In the genomic region with DNA sequence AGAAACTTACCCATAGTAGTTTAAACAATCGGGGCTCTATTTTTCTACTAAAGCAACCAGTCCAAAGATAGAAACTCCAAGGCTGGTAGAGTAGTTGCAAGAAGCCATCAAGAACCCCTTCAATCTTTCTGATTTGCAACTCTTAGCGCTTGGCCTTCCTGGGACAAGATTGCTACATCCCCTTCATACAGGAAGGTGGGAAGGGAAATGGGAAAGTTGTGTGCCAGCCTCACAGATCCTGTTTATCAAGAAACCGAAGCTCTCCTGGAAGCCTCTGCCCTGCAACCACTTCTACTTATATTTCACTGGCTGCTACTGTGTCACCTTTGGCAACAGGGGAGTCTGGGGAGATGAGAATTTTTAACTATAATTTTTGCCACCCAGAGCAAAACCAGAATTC, we compare ENCODE assay signal across 22 cellular contexts. TPM values are rescaled to one million over a fixed set of nuclear protein-coding genes. Genes with fewer than 3 reads are reported as not detected.
A peak's percentile ranks its signal among the peaks of the same experiment; 100 is the strongest.
DNase-seq lines count a peak whose midpoint lies in the region; ATAC-seq, FAIRE-seq and TF ChIP-seq lines count a peak whose summit lies in the region.
"Had no signal": no experiment of that assay in that cellular context is flagged by ENCODE, and none has a peak within 500 bp of the region (broad histone marks: within the 10 kb centered on the region; RNA-seq: fewer than 3 reads in every experiment).

No MANE protein-coding gene starts in this region.

- 93% methylated on average over 3 of the region's 3 CpGs for whole genome bisulfite sequencing in HepG2 (ENCODE audit: low lambda C conversion rate)
- whole genome bisulfite sequencing in right lobe of liver (ENCODE audit: insufficient coverage, low coverage, low lambda C conversion rate, missing lambda C conversion rate): 30% methylated on average over 2 of the region's 3 CpGs

- ATAC-seq in HepG2 (no peak), right lobe of liver (no peak), upper lobe of right lung (peak; percentile 79)

- H3K4me1 ChIP-seq in HepG2 (ENCODE audit: insufficient read depth, low read length) (peaks cover 33% of the 10 kb centered on the region), right lobe of liver (no peaks in the 10 kb centered on the region), upper lobe of right lung (peaks cover 24% of the 10 kb centered on the region)

- H3K27ac Mint-ChIP-seq in progenitor cell of endocrine pancreas: no peak overlapping the region
- H3K27ac Mint-ChIP-seq: activated CD4-positive, alpha-beta memory T cell treated with anti-CD3 and anti-CD28 coated beads, Interleukin-2, amount 10 ng/mL, durations not matched to agents 7 days and 5 days; activated T-cell treated with anti-CD3 and anti-CD28 coated beads, Interleukin-2, amount 50 U/mL, for 24 hours; neural progenitor cell had no signal

- H3K79me2 ChIP-seq in HepG2 (ENCODE audit: insufficient read depth, low read length): peaks cover 43% of the 10 kb centered on the region

- H3K9me3 Mint-ChIP-seq in progenitor cell of endocrine pancreas (ENCODE audit: low read depth): no peaks in the 10 kb centered on the region
- H3K9me3 Mint-ChIP-seq: activated CD4-positive, alpha-beta memory T cell treated with anti-CD3 and anti-CD28 coated beads, Interleukin-2, amount 10 ng/mL, durations not matched to agents 7 days and 5 days; activated T-cell treated with anti-CD3 and anti-CD28 coated beads, Interleukin-2, amount 50 U/mL, for 24 hours; neural progenitor cell had no signal

- TF ChIP-seq CTCF in HepG2 (CRISPR knock-in tag; IDR thresholded peaks at IDR 0.05): no peak
- no peak for TF ChIP-seq CTCF in right lobe of liver (IDR thresholded peaks at IDR 0.05)
- TF ChIP-seq CTCF in VCaP (conservative IDR thresholded peaks at IDR 0.05): no peak
- TF ChIP-seq CTCF in upper lobe of right lung (IDR thresholded peaks at IDR 0.05): no peak
- TF ChIP-seq CTCF in progenitor cell of endocrine pancreas (IDR thresholded peaks at IDR 0.05; ENCODE audit: unreplicated experiment): no peak

- peaks cover 9% of the 10 kb centered on the region for H3K4me1 Mint-ChIP-seq in progenitor cell of endocrine pancreas (ENCODE audit: low read depth)
- H3K4me1 Mint-ChIP-seq: neural progenitor cell had no signal

- CTCF ChIA-PET in HepG2 (lab: Yijun Ruan, JAX; ENCODE audit: low intra/inter-chr PET ratio, low total read pairs): no interaction called here

- no peak overlapping the region for H2AFZ ChIP-seq in HepG2 (ENCODE audit: low read length)
- H2AFZ ChIP-seq: neural progenitor cell had no signal

- H3K27me3 ChIP-seq in HepG2 (ENCODE audit: control insufficient read depth in 1 of 2, insufficient read depth in 2 of 2, low read length in 2 of 2): no peaks in the 10 kb centered on the region
- no peaks in the 10 kb centered on the region for H3K27me3 ChIP-seq in right lobe of liver
- H3K27me3 ChIP-seq in upper lobe of right lung: no peaks in the 10 kb centered on the region
- H3K27me3 ChIP-seq: neural progenitor cell had no signal

- no peak overlapping the region for H3K4me2 ChIP-seq in HepG2 (ENCODE audit: low read depth, low read length)
- H3K4me2 ChIP-seq: neural progenitor cell had no signal

- BruUV-seq in HepG2 (replicated peaks; lab: Mats Ljungman, UMichigan): no TSS peak

- TF ChIP-seq EP300 in HepG2 (IDR thresholded peaks at IDR 0.05; ENCODE audit: low read depth in 2 of 2, low read length in 2 of 2) (no peak), HepG2 (CRISPR knock-in tag; IDR thresholded peaks at IDR 0.05; ENCODE audit: borderline replicate concordance) (no peak)

- H3K36me3 ChIP-seq in HepG2 (replicated peaks in 1 of 2; ENCODE audit: control insufficient read depth in 1 of 2, insufficient read depth in 2 of 2, low read length in 2 of 2) (no peaks in the 10 kb centered on the region), right lobe of liver (no peaks in the 10 kb centered on the region), upper lobe of right lung (no peaks in the 10 kb centered on the region)
- H3K36me3 ChIP-seq: neural progenitor cell had no signal

- no peak for TF ChIP-seq RAD21 in HepG2 (CRISPR knock-in tag; IDR thresholded peaks at IDR 0.05)

- DNase-seq in HepG2 (ENCODE audit: low spot score): no peak
- DNase-seq in right lobe of liver: no peak
- peak; percentile 32 for DNase-seq in iPS-NIHi11 (ENCODE audit: low spot score)
- no peak for DNase-seq in upper lobe of right lung
- no peak for DNase-seq in progenitor cell of endocrine pancreas (ENCODE audit: low spot score, unreplicated experiment)
- DNase-seq in GM12891 (ENCODE audit: insufficient read length, low spot score): no peak
- DNase-seq in SHP77 treated with DMSO at 0.1 percent for 48 hours (lab: John Stamatoyannopoulos, UW): no peak
- DNase-seq: activated CD4-positive, alpha-beta memory T cell treated with anti-CD3 and anti-CD28 coated beads, Interleukin-2, amount 10 ng/mL, durations not matched to agents 7 days and 5 days; activated naive CD4-positive, alpha-beta T cell treated with anti-CD3 and anti-CD28 coated beads, Interleukin-2, amount 50 U/mL, for 16 hours; activated T-cell treated with anti-CD3 and anti-CD28 coated beads, Interleukin-2, amount 50 U/mL, for 24 hours; effector memory CD4-positive, alpha-beta T cell; GDM1; HCEC 1CT; head of caudate nucleus; IMR-90; NCI-H187; NCI-H446; stimulated activated CD4-positive, alpha-beta T cell treated with anti-CD3 and anti-CD28 coated beads, Interleukin-4, amount 100 ng/mL, for 4 hours had no signal

- POLR2A ChIA-PET in HepG2 (lab: Yijun Ruan, JAX): no interaction called here

- no peaks in the 10 kb centered on the region for H3K36me3 Mint-ChIP-seq in progenitor cell of endocrine pancreas (ENCODE audit: insufficient read depth)
- H3K36me3 Mint-ChIP-seq: neural progenitor cell had no signal

- H3K9ac ChIP-seq in HepG2 (ENCODE audit: insufficient read depth, low read depth, low read length): no peak overlapping the region
- H3K9ac ChIP-seq: neural progenitor cell had no signal

- H3K27me3 Mint-ChIP-seq in progenitor cell of endocrine pancreas: no peaks in the 10 kb centered on the region
- H3K27me3 Mint-ChIP-seq: activated CD4-positive, alpha-beta memory T cell treated with anti-CD3 and anti-CD28 coated beads, Interleukin-2, amount 10 ng/mL, durations not matched to agents 7 days and 5 days; activated T-cell treated with anti-CD3 and anti-CD28 coated beads, Interleukin-2, amount 50 U/mL, for 24 hours had no signal

- no peak overlapping the region for H3K4me3 ChIP-seq in HepG2 (replicated peaks in 1 of 3; ENCODE audit: insufficient read depth in 1 of 3, low read depth in 2 of 3, low read length in 3 of 3)
- H3K4me3 ChIP-seq in right lobe of liver: no peak overlapping the region
- H3K4me3 ChIP-seq in upper lobe of right lung: no peak overlapping the region
- H3K4me3 ChIP-seq: neural progenitor cell had no signal

- no peaks in the 10 kb centered on the region for H4K20me1 ChIP-seq in HepG2 (ENCODE audit: insufficient read depth, low read length)

- FAIRE-seq in HepG2 (lab: Jason Lieb, UNC) (no peak), GM12891 (lab: Jason Lieb, UNC) (no peak)
- FAIRE-seq: A204.1, astrocyte had no signal

- H3K4me3 Mint-ChIP-seq in progenitor cell of endocrine pancreas (ENCODE audit: low read depth): no peak overlapping the region
- H3K4me3 Mint-ChIP-seq: activated CD4-positive, alpha-beta memory T cell treated with anti-CD3 and anti-CD28 coated beads, Interleukin-2, amount 10 ng/mL, durations not matched to agents 7 days and 5 days; activated T-cell treated with anti-CD3 and anti-CD28 coated beads, Interleukin-2, amount 50 U/mL, for 24 hours; neural progenitor cell had no signal

- in situ Hi-C loops in HepG2 (cut with HindIII; ENCODE audit: extremely low pct_ligation_motif_present, low pct_unique_long_range_greater_than_20kb): no loop called here

- intact Hi-C loops in HepG2 (cut with micrococcal nuclease; ENCODE audit: unreplicated experiment) (no loop called here), right lobe of liver (cut with DNase I) (no loop called here), upper lobe of right lung (cut with DNase I) (no loop called here)

- H3K27ac ChIP-seq in HepG2 (ENCODE audit: extremely low read length, insufficient read depth, low read length): no peak overlapping the region
- no peak overlapping the region for H3K27ac ChIP-seq in right lobe of liver
- H3K27ac ChIP-seq in VCaP: peak overlapping the region; percentile 62
- H3K27ac ChIP-seq in upper lobe of right lung: no peak overlapping the region
- H3K27ac ChIP-seq: neural progenitor cell had no signal

- TF ChIP-seq POLR2A in HepG2 (IDR thresholded peaks at IDR 0.05; ENCODE audit: insufficient read depth in 1 of 2, low read depth in 2 of 2, low read length in 2 of 2) (no peak), right lobe of liver (IDR thresholded peaks at IDR 0.05) (no peak), GM12891 (IDR thresholded peaks at IDR 0.05; ENCODE audit: low read depth, low read length) (no peak)

- H3K9me3 ChIP-seq in HepG2 (ENCODE audit: low read length): no peaks in the 10 kb centered on the region
- H3K9me3 ChIP-seq in right lobe of liver: no peaks in the 10 kb centered on the region
- H3K9me3 ChIP-seq in upper lobe of right lung: no peaks in the 10 kb centered on the region

RNA-seq across cellular contexts. Expression of gene OSBPL10, which starts 46.2 kb away (rescaled TPM):
- total RNA-seq in HepG2 (2016; rRNA removed; fragmentation: Illumina TruSeq; extraction: Trizol) (10.3 and 10.4 TPM in 2 replicates), right lobe of liver (10 to 100 TPM in 1 of 6 experiments, 1 to 10 TPM in 5; 2.2 to 13.0 (median 3.7) TPM), upper lobe of right lung (30.8 TPM), progenitor cell of endocrine pancreas (23.9 and 25.2 TPM in 2 replicates)
- 15.7 and 16.3 TPM in 2 replicates for total RNA-seq in HepG2 (2016; cell fraction: cytosol; rRNA removed; fragmentation: Illumina TruSeq; extraction: Trizol; ENCODE audit: low read depth)
- 9.3 and 10.1 TPM in 2 replicates for total RNA-seq in HepG2 (2016; cell fraction: insoluble cytoplasmic fraction; rRNA removed; fragmentation: Illumina TruSeq; extraction: Trizol)
- total RNA-seq in HepG2 (2016; cell fraction: membrane; rRNA removed; fragmentation: Illumina TruSeq; extraction: Trizol): 10.0 and 10.5 TPM in 2 replicates
- 13.6 and 13.9 TPM in 2 replicates for total RNA-seq in HepG2 (2016; cell fraction: nucleus; rRNA removed; fragmentation: Illumina TruSeq; extraction: Trizol)
- polyA plus RNA-seq in HepG2 (2011; rRNA removed): 19.5 and 28.6 TPM in 2 replicates
- 15.3 and 24.4 TPM in 2 replicates for polyA plus RNA-seq in HepG2 (2011; cell fraction: cytosol; rRNA removed)
- polyA plus RNA-seq in HepG2 (2011; cell fraction: nucleus; rRNA removed): 25.7 and 37.4 TPM in 2 replicates
- 15.1 and 15.2 TPM in 2 replicates for polyA plus RNA-seq in HepG2 (2012)
- polyA plus RNA-seq in HepG2 (2016; cell fraction: cytosol; fragmentation: Illumina TruSeq; extraction: Trizol; ENCODE audit: low read depth): 3.0 and 3.8 TPM in 2 replicates
- 9.7 and 12.3 TPM in 2 replicates for polyA plus RNA-seq in HepG2 (2016; cell fraction: insoluble cytoplasmic fraction; fragmentation: Illumina TruSeq; extraction: Trizol; ENCODE audit: low read depth)
- polyA plus RNA-seq in HepG2 (2016; cell fraction: membrane; fragmentation: Illumina TruSeq; extraction: Trizol; ENCODE audit: low read depth): 5.5 and 5.6 TPM in 2 replicates
- polyA plus RNA-seq in HepG2 (2016; cell fraction: nucleus; fragmentation: Illumina TruSeq; extraction: Trizol; ENCODE audit: insufficient read depth, low read depth): 8.8 and 10.8 TPM in 2 replicates
- polyA minus RNA-seq in HepG2 (2011; rRNA and poly(A)+ RNA removed; ENCODE audit: low replicate concordance): 52.4 and 58.7 TPM in 2 replicates
- 23.8 and 35.0 TPM in 2 replicates for polyA minus RNA-seq in HepG2 (2011; cell fraction: cytosol; rRNA and poly(A)+ RNA removed)
- polyA minus RNA-seq in HepG2 (2011; cell fraction: nucleus; rRNA and poly(A)+ RNA removed): 44.6 and 59.5 TPM in 2 replicates
- 0.15 TPM for polyA plus RNA-seq in GM12891 (2012; ENCODE audit: low read depth, missing spikeins)

RNA-seq across cellular contexts. Expression of gene ZNF860, which starts 46.7 kb away (rescaled TPM):
- total RNA-seq in HepG2 (2016; rRNA removed; fragmentation: Illumina TruSeq; extraction: Trizol) (0.55 and 0.66 TPM in 2 replicates), right lobe of liver (under 1 TPM in 5 of 6 experiments, not detected in 1; 0.06 to 0.39 (median 0.13) TPM), upper lobe of right lung (1.6 TPM), progenitor cell of endocrine pancreas (2.1 and 2.2 TPM in 2 replicates)
- not detected in 2 replicates for total RNA-seq in HepG2 (2016; cell fraction: cytosol; rRNA removed; fragmentation: Illumina TruSeq; extraction: Trizol; ENCODE audit: low read depth)
- 0.54 TPM in 2 replicates for total RNA-seq in HepG2 (2016; cell fraction: insoluble cytoplasmic fraction; rRNA removed; fragmentation: Illumina TruSeq; extraction: Trizol)
- 0.28 and 0.53 TPM in 2 replicates for total RNA-seq in HepG2 (2016; cell fraction: membrane; rRNA removed; fragmentation: Illumina TruSeq; extraction: Trizol)
- total RNA-seq in HepG2 (2016; cell fraction: nucleus; rRNA removed; fragmentation: Illumina TruSeq; extraction: Trizol): 0.63 and 1.2 TPM in 2 replicates
- 0.51 and 0.73 TPM in 2 replicates for polyA plus RNA-seq in HepG2 (2011; rRNA removed)
- 0.31 and 0.36 TPM in 2 replicates for polyA plus RNA-seq in HepG2 (2011; cell fraction: cytosol; rRNA removed)
- polyA plus RNA-seq in HepG2 (2011; cell fraction: nucleus; rRNA removed): 0.37 and 0.59 TPM in 2 replicates
- 0.23 and 0.52 TPM in 2 replicates for polyA plus RNA-seq in HepG2 (2012)
- polyA plus RNA-seq in HepG2 (2016; cell fraction: cytosol; fragmentation: Illumina TruSeq; extraction: Trizol; ENCODE audit: low read depth): not detected in 2 replicates
- polyA plus RNA-seq in HepG2 (2016; cell fraction: insoluble cytoplasmic fraction; fragmentation: Illumina TruSeq; extraction: Trizol; ENCODE audit: low read depth): 0.76 and 0.84 TPM in 2 replicates
- polyA plus RNA-seq in HepG2 (2016; cell fraction: membrane; fragmentation: Illumina TruSeq; extraction: Trizol; ENCODE audit: low read depth): 0.13 and 0.15 TPM in 2 replicates
- 0.71 and 1.2 TPM in 2 replicates for polyA plus RNA-seq in HepG2 (2016; cell fraction: nucleus; fragmentation: Illumina TruSeq; extraction: Trizol; ENCODE audit: insufficient read depth, low read depth)
- 2.4 and 7.7 TPM in 2 replicates for polyA minus RNA-seq in HepG2 (2011; rRNA and poly(A)+ RNA removed; ENCODE audit: low replicate concordance)
- polyA minus RNA-seq in HepG2 (2011; cell fraction: cytosol; rRNA and poly(A)+ RNA removed): 0.53 TPM in 1 of 2 replicates, not detected in the other
- polyA minus RNA-seq in HepG2 (2011; cell fraction: nucleus; rRNA and poly(A)+ RNA removed): 2.4 and 3.1 TPM in 2 replicates
- not detected for polyA plus RNA-seq in GM12891 (2012; ENCODE audit: low read depth, missing spikeins)
